15 cellular contexts compared by ENCODE assay signal in the genomic region with DNA sequence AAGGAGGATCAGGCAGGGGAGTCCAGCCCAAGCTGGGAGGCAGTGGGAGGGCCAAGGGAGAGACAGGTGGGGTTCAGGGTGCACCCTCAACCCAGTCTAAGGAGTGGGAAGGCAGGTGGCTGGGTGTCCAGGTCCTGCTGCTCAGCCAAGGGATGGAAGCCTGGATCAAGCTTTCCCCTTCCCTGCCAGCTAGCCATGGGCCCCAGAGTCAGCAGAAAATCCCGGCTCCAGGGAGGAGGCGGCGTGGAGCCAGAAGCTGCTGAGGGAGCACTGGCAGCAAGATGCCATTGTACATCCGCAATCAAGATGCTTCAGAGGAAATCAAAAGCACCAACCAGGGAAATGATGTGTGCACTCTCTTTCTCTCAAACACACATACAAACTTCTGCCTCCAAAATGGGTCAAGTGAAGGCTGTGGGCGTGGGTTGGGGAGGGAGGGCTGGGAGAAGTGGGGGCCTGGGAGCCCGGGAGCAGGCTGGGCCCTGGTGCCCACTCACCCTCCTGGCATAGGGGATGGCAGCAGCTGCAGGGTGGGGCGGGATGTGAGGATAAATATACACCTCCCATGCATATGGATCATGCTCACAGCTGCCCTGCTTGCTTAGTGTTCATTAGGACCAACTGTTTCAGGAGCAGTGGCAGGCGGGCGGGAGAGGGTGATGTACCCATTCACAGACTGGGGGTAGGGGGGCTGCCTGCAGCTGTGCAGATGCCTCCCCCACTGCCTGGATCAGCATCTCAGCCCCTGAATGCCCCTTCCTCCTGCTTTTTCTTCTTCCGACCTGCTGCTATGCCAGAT. TPM values are rescaled to one million over a fixed set of nuclear protein-coding genes. Genes with fewer than 3 reads are reported as not detected.
A peak's percentile ranks its signal among the peaks of the same experiment; 100 is the strongest.
DNase-seq lines count a peak whose midpoint lies in the region; ATAC-seq lines count a peak whose summit lies in the region.
"Had no signal": no experiment of that assay in that cellular context is flagged by ENCODE, and none has a peak within 500 bp of the region (broad histone marks: within the 10 kb centered on the region; RNA-seq: fewer than 3 reads in every experiment).

No MANE protein-coding gene starts in this region.

- peak overlapping the region; percentile 22 for H3K27ac Mint-ChIP-seq in activated T-cell treated with anti-CD3 and anti-CD28 coated beads, Interleukin-2, amount 50 U/mL, for 24 hours
- no peak overlapping the region for H3K27ac Mint-ChIP-seq in activated CD4-positive, alpha-beta memory T cell treated with anti-CD3 and anti-CD28 coated beads, Interleukin-2, amount 10 ng/mL, durations not matched to agents 7 days and 5 days
- H3K27ac Mint-ChIP-seq: activated B cell treated with CpG ODN at 0.5 μM for 24 hours had no signal

- H3K27ac ChIP-seq in angular gyrus (ENCODE audit: low read depth, low read length), result peak overlapping the region; percentile 94
- H3K27ac ChIP-seq: GM23248, parathyroid adenoma, SK-N-MC had no signal

- H3K4me3 Mint-ChIP-seq in activated T-cell treated with anti-CD3 and anti-CD28 coated beads, Interleukin-2, amount 50 U/mL, for 24 hours, result no peak overlapping the region
- H3K4me3 Mint-ChIP-seq in activated CD4-positive, alpha-beta memory T cell treated with anti-CD3 and anti-CD28 coated beads, Interleukin-2, amount 10 ng/mL, durations not matched to agents 7 days and 5 days, result no peak overlapping the region
- H3K4me3 Mint-ChIP-seq: activated B cell treated with CpG ODN at 0.5 μM for 24 hours had no signal

- H3K4me1 Mint-ChIP-seq in activated T-cell treated with anti-CD3 and anti-CD28 coated beads, Interleukin-2, amount 50 U/mL, for 24 hours (ENCODE audit: low read depth), result peaks cover 32% of the 10 kb centered on the region
- H3K4me1 Mint-ChIP-seq in activated CD4-positive, alpha-beta memory T cell treated with anti-CD3 and anti-CD28 coated beads, Interleukin-2, amount 10 ng/mL, durations not matched to agents 7 days and 5 days, result peaks cover 15% of the 10 kb centered on the region

- peak; percentile 28 for DNase-seq in activated T-cell treated with anti-CD3 and anti-CD28 coated beads, Interleukin-2, amount 50 U/mL, for 24 hours
- DNase-seq in activated T-cell treated with anti-CD3 and anti-CD28 coated beads for 4 hours (no peak), middle frontal gyrus (ENCODE audit: extremely low spot score, low spot score) (peak; percentile 39), superior temporal gyrus (ENCODE audit: extremely low spot score) (peak; percentile 45), NCI-H774 (lab: John Stamatoyannopoulos, UW) (no peak)
- no peak for DNase-seq in activated CD4-positive, alpha-beta memory T cell treated with anti-CD3 and anti-CD28 coated beads, Interleukin-2, amount 10 ng/mL, durations not matched to agents 7 days and 5 days
- DNase-seq: ACHN, activated B cell treated with CpG ODN at 0.5 μM for 24 hours, GM23248, NCI-H1436, NCI-H748 treated with DMSO at 0.1 percent for 48 hours had no signal

- POLR2A ChIA-PET in activated CD4-positive, alpha-beta memory T cell treated with anti-CD3 and anti-CD28 coated beads, Interleukin-2, amount 10 ng/mL, durations not matched to agents 7 days and 5 days (lab: Charles Lee), result interaction anchor here (2.1 to 8.6 kb wide), 4 partner anchors 8 to 45 kb away, joined by 7 to 82 read pairs (median 22); partner anchors contain the start of genes ARL3, SFXN2 and TRIM8

- H3K36me3 Mint-ChIP-seq in activated T-cell treated with anti-CD3 and anti-CD28 coated beads, Interleukin-2, amount 50 U/mL, for 24 hours (ENCODE audit: low read depth), result no peaks in the 10 kb centered on the region
- H3K36me3 Mint-ChIP-seq in activated CD4-positive, alpha-beta memory T cell treated with anti-CD3 and anti-CD28 coated beads, Interleukin-2, amount 10 ng/mL, durations not matched to agents 7 days and 5 days (ENCODE audit: low read depth), result no peaks in the 10 kb centered on the region

- no peaks in the 10 kb centered on the region for H3K9me3 Mint-ChIP-seq in activated T-cell treated with anti-CD3 and anti-CD28 coated beads, Interleukin-2, amount 50 U/mL, for 24 hours
- H3K9me3 Mint-ChIP-seq in activated CD4-positive, alpha-beta memory T cell treated with anti-CD3 and anti-CD28 coated beads, Interleukin-2, amount 10 ng/mL, durations not matched to agents 7 days and 5 days, result no peaks in the 10 kb centered on the region
- H3K9me3 Mint-ChIP-seq: activated B cell treated with CpG ODN at 0.5 μM for 24 hours had no signal

- CTCF ChIA-PET in activated CD4-positive, alpha-beta memory T cell treated with anti-CD3 and anti-CD28 coated beads, Interleukin-2, amount 10 ng/mL, durations not matched to agents 7 days and 5 days (lab: Charles Lee), result interaction anchor here (0.6 to 3.4 kb wide), 4 partner anchors 16 to 45 kb away, joined by 3 to 20 read pairs (median 16); partner anchors contain the start of genes ARL3, SFXN2 and TRIM8

- H3K27me3 Mint-ChIP-seq in activated T-cell treated with anti-CD3 and anti-CD28 coated beads, Interleukin-2, amount 50 U/mL, for 24 hours, result no peaks in the 10 kb centered on the region
- no peaks in the 10 kb centered on the region for H3K27me3 Mint-ChIP-seq in activated CD4-positive, alpha-beta memory T cell treated with anti-CD3 and anti-CD28 coated beads, Interleukin-2, amount 10 ng/mL, durations not matched to agents 7 days and 5 days
- H3K27me3 Mint-ChIP-seq: activated B cell treated with CpG ODN at 0.5 μM for 24 hours had no signal

- ATAC-seq in GM19452 (IDR thresholded peaks at IDR 0.05; ENCODE audit: unreplicated experiment), result no peak

RNA-seq across cellular contexts. Expression of gene TRIM8, which starts 24.2 kb away (rescaled TPM):
- 10 to 100 TPM; 53.0 to 56.0 TPM for total RNA-seq in activated CD4-positive, alpha-beta memory T cell treated with anti-CD3 and anti-CD28 coated beads, Interleukin-2, amount 10 ng/mL, durations not matched to agents 7 days and 5 days

RNA-seq across cellular contexts. Expression of gene ARL3, which starts 45.7 kb away (rescaled TPM):
- total RNA-seq in activated CD4-positive, alpha-beta memory T cell treated with anti-CD3 and anti-CD28 coated beads, Interleukin-2, amount 10 ng/mL, durations not matched to agents 7 days and 5 days, result 1 to 10 TPM; 5.7 to 6.1 TPM

RNA-seq across cellular contexts. Expression of gene SFXN2, which starts 45.9 kb away (rescaled TPM):
- total RNA-seq in activated CD4-positive, alpha-beta memory T cell treated with anti-CD3 and anti-CD28 coated beads, Interleukin-2, amount 10 ng/mL, durations not matched to agents 7 days and 5 days, result 10 to 100 TPM; 10.8 to 11.5 TPM

Comparison
In these comparisons a context has a peak if more than half of its experiments do, and no peak if none do; other contexts are left out.
1. DNase-seq: peak in activated T-cell treated with anti-CD3 and anti-CD28 coated beads, Interleukin-2, amount 50 U/mL, for 24 hours (single experiment), middle frontal gyrus (single experiment) and superior temporal gyrus (single experiment); none in activated T-cell treated with anti-CD3 and anti-CD28 coated beads for 4 hours (single experiment), NCI-H774 (single experiment) and activated CD4-positive, alpha-beta memory T cell treated with anti-CD3 and anti-CD28 coated beads, Interleukin-2, amount 10 ng/mL, durations not matched to agents 7 days and 5 days (single experiment).